1 cellular context compared by ENCODE assay signal in genomic region chr14:30402846-30403245, GRCh38.
TF ChIP-seq lines count a peak whose summit lies in the region.

No MANE protein-coding gene starts in this region.

TF ChIP-seq in H1, 55 proteins besides CTCF, POLR2A, EP300 and RAD21 (continued from another document):
- TF ChIP-seq CHD7 (IDR thresholded peaks at IDR 0.05; ENCODE audit: insufficient replicate concordance, low read length): no peak
- TF ChIP-seq JUND (IDR thresholded peaks at IDR 0.05; ENCODE audit: low read length): no peak
- no peak for TF ChIP-seq SRF (IDR thresholded peaks at IDR 0.05; ENCODE audit: low read depth, low read length)
- no peak for TF ChIP-seq CHD2 (IDR thresholded peaks at IDR 0.05; ENCODE audit: low read length)
- no peak for TF ChIP-seq SP4 (IDR thresholded peaks at IDR 0.05; ENCODE audit: low read length)
- no peak for TF ChIP-seq HDAC6 (IDR thresholded peaks at IDR 0.05; ENCODE audit: low read depth, low read length)
- no peak for TF ChIP-seq SIN3A (conservative IDR thresholded peaks at IDR 0.05 in 1 of 2, IDR thresholded peaks at IDR 0.05 in 1 of 2; ENCODE audit: low read depth in 1 of 2, low read length in 2 of 2)
- TF ChIP-seq RFX5 (IDR thresholded peaks at IDR 0.05; ENCODE audit: borderline replicate concordance, low read depth, low read length): no peak
- TF ChIP-seq KDM4A (IDR thresholded peaks at IDR 0.05; ENCODE audit: low read depth, low read length, severe bottlenecking): no peak
- TF ChIP-seq ATF3 (IDR thresholded peaks at IDR 0.05; ENCODE audit: insufficient read depth, low read depth, low read length): no peak
- TF ChIP-seq RXRA (IDR thresholded peaks at IDR 0.05; ENCODE audit: insufficient read depth, low read depth, low read length): no peak
- TF ChIP-seq GTF2F1 (IDR thresholded peaks at IDR 0.05; ENCODE audit: borderline replicate concordance, low read depth, low read length): no peak
- no peak for TF ChIP-seq MAX (IDR thresholded peaks at IDR 0.05)
- no peak for TF ChIP-seq SIRT6 (IDR thresholded peaks at IDR 0.05; ENCODE audit: low read length)
- no peak for TF ChIP-seq MAFK (IDR thresholded peaks at IDR 0.05; ENCODE audit: low read depth, low read length)
- TF ChIP-seq E2F6 (IDR thresholded peaks at IDR 0.05): no peak
- TF ChIP-seq CTBP2 (IDR thresholded peaks at IDR 0.05; ENCODE audit: borderline replicate concordance, insufficient read depth, insufficient read length, low read length): no peak
- TF ChIP-seq TAF1 (IDR thresholded peaks at IDR 0.05; ENCODE audit: low read depth, low read length): no peak
- TF ChIP-seq KDM1A (IDR thresholded peaks at IDR 0.05; ENCODE audit: borderline replicate concordance, low read length): no peak
